18 cellular contexts compared by ENCODE assay signal in the genomic region with DNA sequence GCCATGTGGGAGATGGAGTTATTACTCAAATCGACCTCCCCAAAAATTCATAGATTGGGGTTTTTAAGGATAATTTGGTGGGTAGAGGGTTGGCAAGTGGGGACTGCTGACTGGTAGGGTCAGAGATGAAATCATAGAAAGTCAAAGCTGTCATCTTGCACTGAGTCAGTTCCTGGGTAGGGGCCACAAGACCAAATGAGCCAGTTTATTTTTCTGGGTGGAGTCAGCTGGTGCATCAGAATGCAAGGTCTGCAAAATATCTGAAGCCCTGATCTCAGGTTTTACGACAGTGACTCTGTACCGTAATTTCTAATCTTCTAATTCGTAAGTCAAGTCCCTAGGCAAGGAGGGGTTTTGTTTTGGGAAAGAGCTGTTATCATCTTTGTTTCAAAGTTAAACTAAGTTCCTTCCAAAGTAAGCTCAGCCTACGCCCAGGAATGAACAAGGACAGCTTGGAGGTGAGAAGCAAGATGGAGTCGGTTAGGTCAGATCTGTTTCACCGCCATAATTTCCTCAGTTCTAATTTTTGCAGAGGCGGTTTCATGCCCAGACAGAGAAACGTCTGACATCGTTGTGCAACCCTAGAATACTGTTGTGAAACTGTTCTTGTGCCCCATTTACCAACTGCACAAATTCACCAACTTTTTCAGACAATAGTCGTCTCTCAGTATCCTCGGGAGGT.
DNase-seq lines count a peak whose midpoint lies in the region; TF ChIP-seq lines count a peak whose summit lies in the region.
"Had no signal": no experiment of that assay in that cellular context is flagged by ENCODE, and none has a peak within 500 bp of the region (broad histone marks: within the 10 kb centered on the region; RNA-seq: fewer than 3 reads in every experiment).

No MANE protein-coding gene starts in this region.

- peaks cover 0 to 56% (median 40%) of the 10 kb centered on the region in 6 donors for H3K4me1 ChIP-seq in spleen
- no peaks in the 10 kb centered on the region for H3K4me1 ChIP-seq in A673 (ENCODE audit: insufficient read depth, low read length, poor library complexity, severe bottlenecking)
- H3K4me1 ChIP-seq: thyroid gland had no signal

- no peak for TF ChIP-seq CTCF in spleen (IDR thresholded peaks at IDR 0.05 in 8 of 11, conservative IDR thresholded peaks at IDR 0.05 in 3 of 11)
- TF ChIP-seq CTCF in A673 (conservative IDR thresholded peaks at IDR 0.05; ENCODE audit: low read depth, low read length), result no peak

- peak overlapping the region; percentile 50 for H3K4me3 Mint-ChIP-seq in activated T-helper 2 cell treated with anti-CD3 and anti-CD28 coated beads, Interferon-gamma antibody, Interleukin-2, Interleukin-4, amounts not matched to agents 10 μg/mL and 5 μg/mL and 100 μg/mL, durations not matched to agents 14 hours and 24 hours and 36 hours (ENCODE audit: low read depth)
- H3K4me3 Mint-ChIP-seq: IgD-negative memory B cell had no signal

- H3K27ac ChIP-seq in spleen (peak overlapping the region in 1 of 8 donors; percentile 51), A673 (ENCODE audit: low read depth, low read length, poor library complexity, severe bottlenecking) (no peak overlapping the region)
- H3K27ac ChIP-seq: HL-60, thyroid gland had no signal

- CTCF ChIA-PET in A673 (lab: Charles Lee), result no interaction called here

- H3K9me3 ChIP-seq in spleen (no peaks in the 10 kb centered on the region), A673 (ENCODE audit: low read depth, low read length, poor library complexity, severe bottlenecking) (no peaks in the 10 kb centered on the region)
- H3K9me3 ChIP-seq: thyroid gland had no signal

- TF ChIP-seq POLR2A in spleen (IDR thresholded peaks at IDR 0.05), result no peak

- peaks cover 66% of the 10 kb centered on the region for H3K4me1 Mint-ChIP-seq in activated T-helper 2 cell treated with anti-CD3 and anti-CD28 coated beads, Interferon-gamma antibody, Interleukin-2, Interleukin-4, amounts not matched to agents 10 μg/mL and 5 μg/mL and 100 μg/mL, durations not matched to agents 14 hours and 24 hours and 36 hours (ENCODE audit: low read depth)

- 62 to 86% (median 72%) methylated on average over 12 of the region's 12 CpGs for WGBS in spleen, 5 donors

- intact Hi-C loops in activated T-helper 2 cell treated with anti-CD3 and anti-CD28 coated beads, Interferon-gamma antibody, Interleukin-2, Interleukin-4, amounts not matched to agents 10 μg/mL and 5 μg/mL and 100 μg/mL, durations not matched to agents 14 hours and 24 hours and 36 hours (cut with micrococcal nuclease), result loop anchor here (5.0 to 10.0 kb wide), 4 partner anchors 78 to 514 kb away; a partner anchor contains a TSS
- intact Hi-C loops in spleen (cut with DNase I; ENCODE audit: low total_unique reads), result no loop called here
- intact Hi-C loops in A673 (cut with micrococcal nuclease; ENCODE audit: unreplicated experiment), result loop anchor here (5.0 to 10.0 kb wide), 2 partner anchors 108 to 226 kb away; a partner anchor contains a TSS

- no peaks in the 10 kb centered on the region for H3K36me3 Mint-ChIP-seq in activated T-helper 2 cell treated with anti-CD3 and anti-CD28 coated beads, Interferon-gamma antibody, Interleukin-2, Interleukin-4, amounts not matched to agents 10 μg/mL and 5 μg/mL and 100 μg/mL, durations not matched to agents 14 hours and 24 hours and 36 hours (ENCODE audit: low read depth)
- H3K36me3 Mint-ChIP-seq: IgD-negative memory B cell had no signal

- peak overlapping the region; percentile 83 for H3K27ac Mint-ChIP-seq in activated T-helper 2 cell treated with anti-CD3 and anti-CD28 coated beads, Interferon-gamma antibody, Interleukin-2, Interleukin-4, amounts not matched to agents 10 μg/mL and 5 μg/mL and 100 μg/mL, durations not matched to agents 14 hours and 24 hours and 36 hours
- H3K27ac Mint-ChIP-seq: IgD-negative memory B cell had no signal

- no peaks in the 10 kb centered on the region for H3K27me3 Mint-ChIP-seq in activated T-helper 2 cell treated with anti-CD3 and anti-CD28 coated beads, Interferon-gamma antibody, Interleukin-2, Interleukin-4, amounts not matched to agents 10 μg/mL and 5 μg/mL and 100 μg/mL, durations not matched to agents 14 hours and 24 hours and 36 hours (ENCODE audit: low read depth)

- H3K9me3 Mint-ChIP-seq in activated T-helper 2 cell treated with anti-CD3 and anti-CD28 coated beads, Interferon-gamma antibody, Interleukin-2, Interleukin-4, amounts not matched to agents 10 μg/mL and 5 μg/mL and 100 μg/mL, durations not matched to agents 14 hours and 24 hours and 36 hours, result no peaks in the 10 kb centered on the region

- no TSS peak for BruUV-seq in A673 (replicated peaks; lab: Mats Ljungman, UMichigan)

- H3K36me3 ChIP-seq in spleen, result no peaks in the 10 kb centered on the region
- H3K36me3 ChIP-seq in A673 (ENCODE audit: insufficient read depth, low read length, poor library complexity, severe bottlenecking), result no peaks in the 10 kb centered on the region
- H3K36me3 ChIP-seq: thyroid gland had no signal

- peak; percentile 41 for DNase-seq in stimulated activated CD4-positive, alpha-beta T cell treated with anti-CD3 and anti-CD28 coated beads, Interleukin-1b, Interleukin-23, amount 100 ng/mL, for 48 hours
- DNase-seq in stimulated activated CD4-positive, alpha-beta T cell treated with anti-CD3 and anti-CD28 coated beads, Interleukin-12 subunit alpha, Interleukin-12 subunit beta, amount 100 ng/mL, for 4 hours, result no peak
- DNase-seq in NOMO-1 treated with dmso at 0.1 percent for 144 hours (lab: John Stamatoyannopoulos, UW; ENCODE audit: unreplicated experiment), result peak; percentile 37
- no peak for DNase-seq in activated T-helper 2 cell treated with anti-CD3 and anti-CD28 coated beads, Interferon-gamma antibody, Interleukin-2, Interleukin-4, amounts not matched to agents 10 μg/mL and 5 μg/mL and 100 μg/mL, durations not matched to agents 14 hours and 24 hours and 36 hours (ENCODE audit: low spot score)
- DNase-seq in HPDE6-E6E7 (ENCODE audit: extremely low spot score), result no peak
- no peak for DNase-seq in spleen
- no peak for DNase-seq in A673 (ENCODE audit: low spot score)
- DNase-seq: amygdala; COR-L47; dorsolateral prefrontal cortex; hypothalamus; NCI-H2029; NCI-H510A; OCI-M1; stimulated activated CD4-positive, alpha-beta T cell treated with anti-CD3 and anti-CD28 coated beads, Interleukin-15, amount 100 ng/mL, for 24 hours; thyroid gland had no signal

- H3K27me3 ChIP-seq in spleen (replicated peaks in 1 of 7) (peaks cover 0 to 36% (median 11%) of the 10 kb centered on the region in 7 donors), A673 (replicated peaks; ENCODE audit: insufficient read depth, low read depth, low read length, poor library complexity) (peaks cover 22% of the 10 kb centered on the region)
- H3K27me3 ChIP-seq: dorsolateral prefrontal cortex, thyroid gland had no signal

- no peak overlapping the region for H3K4me3 ChIP-seq in spleen
- no peak overlapping the region for H3K4me3 ChIP-seq in A673 (ENCODE audit: low read depth, low read length, poor library complexity, severe bottlenecking)
- H3K4me3 ChIP-seq: dorsolateral prefrontal cortex, thyroid gland had no signal

- POLR2A ChIA-PET in A673 (lab: Charles Lee; ENCODE audit: low non-redundant PET), result no interaction called here

Comparison
In these comparisons a context has a peak if more than half of its experiments do, and no peak if none do; other contexts are left out.
1. DNase-seq: peak in stimulated activated CD4-positive, alpha-beta T cell treated with anti-CD3 and anti-CD28 coated beads, Interleukin-1b, Interleukin-23, amount 100 ng/mL, for 48 hours (single experiment) and NOMO-1 treated with dmso at 0.1 percent for 144 hours (single experiment); none in stimulated activated CD4-positive, alpha-beta T cell treated with anti-CD3 and anti-CD28 coated beads, Interleukin-12 subunit alpha, Interleukin-12 subunit beta, amount 100 ng/mL, for 4 hours (single experiment), activated T-helper 2 cell treated with anti-CD3 and anti-CD28 coated beads, Interferon-gamma antibody, Interleukin-2, Interleukin-4, amounts not matched to agents 10 μg/mL and 5 μg/mL and 100 μg/mL, durations not matched to agents 14 hours and 24 hours and 36 hours (single experiment), HPDE6-E6E7 (single experiment), spleen (single experiment) and A673 (single experiment).